1 cellular context compared by ENCODE assay signal in genomic region chr20:47328841-47329448, GRCh38.
TF ChIP-seq lines count a peak whose summit lies in the region.

No MANE protein-coding gene starts in this region.

TF ChIP-seq in H1, 55 proteins besides CTCF, POLR2A, EP300 and RAD21:
- TF ChIP-seq NANOG (IDR thresholded peaks at IDR 0.05; ENCODE audit: insufficient read depth, low read depth, low read length, poor library complexity, severe bottlenecking) (no peak), ASH2L (IDR thresholded peaks at IDR 0.05; ENCODE audit: low read length) (no peak), HDAC6 (IDR thresholded peaks at IDR 0.05; ENCODE audit: low read depth, low read length) (no peak), HDAC2 (IDR thresholded peaks at IDR 0.05; ENCODE audit: borderline replicate concordance in 1 of 2, low read depth in 2 of 2, low read length in 2 of 2) (no peak), BACH1 (IDR thresholded peaks at IDR 0.05; ENCODE audit: low read length) (no peak), SUZ12 (IDR thresholded peaks at IDR 0.05; ENCODE audit: low read length) (no peak), RNF2 (IDR thresholded peaks at IDR 0.05; ENCODE audit: borderline replicate concordance, low read depth, low read length, missing control alignments, poor library complexity, severe bottlenecking) (no peak), RXRA (IDR thresholded peaks at IDR 0.05; ENCODE audit: insufficient read depth, low read depth, low read length) (no peak), SRF (IDR thresholded peaks at IDR 0.05; ENCODE audit: low read depth, low read length) (no peak), ATF2 (IDR thresholded peaks at IDR 0.05; ENCODE audit: low read length) (no peak)
- TF ChIP-seq, protein P1, sequence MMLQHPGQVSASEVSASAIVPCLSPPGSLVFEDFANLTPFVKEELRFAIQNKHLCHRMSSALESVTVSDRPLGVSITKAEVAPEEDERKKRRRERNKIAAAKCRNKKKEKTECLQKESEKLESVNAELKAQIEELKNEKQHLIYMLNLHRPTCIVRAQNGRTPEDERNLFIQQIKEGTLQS (IDR thresholded peaks at IDR 0.05; ENCODE audit: insufficient read depth, low read depth, low read length) = no peak
- TF ChIP-seq, protein P2, sequence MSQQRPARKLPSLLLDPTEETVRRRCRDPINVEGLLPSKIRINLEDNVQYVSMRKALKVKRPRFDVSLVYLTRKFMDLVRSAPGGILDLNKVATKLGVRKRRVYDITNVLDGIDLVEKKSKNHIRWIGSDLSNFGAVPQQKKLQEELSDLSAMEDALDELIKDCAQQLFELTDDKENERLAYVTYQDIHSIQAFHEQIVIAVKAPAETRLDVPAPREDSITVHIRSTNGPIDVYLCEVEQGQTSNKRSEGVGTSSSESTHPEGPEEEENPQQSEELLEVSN (IDR thresholded peaks at IDR 0.05) = no peak
